ENCODE assay signal across 8 cellular contexts in genomic region chr3:50260027-50260941, GRCh38. TPM values are rescaled to one million over a fixed set of nuclear protein-coding genes. Genes with fewer than 3 reads are reported as not detected.
DNase-seq lines count a peak whose midpoint lies in the region; ATAC-seq and TF ChIP-seq lines count a peak whose summit lies in the region.

No MANE protein-coding gene starts in this region.

- H3K4me1 Mint-ChIP-seq in progenitor cell of endocrine pancreas (ENCODE audit: low read depth) = peaks cover 42% of the 10 kb centered on the region

- H3K36me3 Mint-ChIP-seq in progenitor cell of endocrine pancreas (ENCODE audit: insufficient read depth) = peaks cover 11% of the 10 kb centered on the region

- H3K9me3 Mint-ChIP-seq in progenitor cell of endocrine pancreas (ENCODE audit: low read depth) = no peaks in the 10 kb centered on the region

- H3F3A ChIP-seq in GM23248 (ENCODE audit: insufficient read depth) = peaks cover 6% of the 10 kb centered on the region; the same call in 1 of the 2 replicates

- H3K36me3 ChIP-seq in GM06990 (ENCODE audit: control insufficient read depth, insufficient read depth, low read length) = peaks cover 27% of the 10 kb centered on the region
- peaks cover 13% of the 10 kb centered on the region for H3K36me3 ChIP-seq in GM23248 (ENCODE audit: low read depth)
- peaks cover 0 to 34% of the 10 kb centered on the region in 2 donors for H3K36me3 ChIP-seq in adrenal gland (replicated peaks in 1 of 2)
- H3K36me3 ChIP-seq in heart right ventricle = peaks cover 6 to 45% (median 30%) of the 10 kb centered on the region in 9 donors
- peaks cover 40% of the 10 kb centered on the region for H3K36me3 ChIP-seq in upper lobe of right lung

- H3K4me3 Mint-ChIP-seq in progenitor cell of endocrine pancreas (ENCODE audit: low read depth) = peak overlapping the region; percentile 56

- WGBS in GM23248 (ENCODE audit: low coverage in 1 of 2, low lambda C conversion rate in 2 of 2, missing lambda C conversion rate in 2 of 2), 2 experiments = 4 to 5% methylated on average over 36 to 55 of the region's 70 CpGs
- 0 to 3% (median 3%) methylated on average over 5 to 70 of the region's 70 CpGs; no CpG with 5 or more reads in 1 of the 4 donors for WGBS in adrenal gland, 4 donors
- 1% methylated on average over 67 to 70 of the region's 70 CpGs for WGBS in heart right ventricle, 2 donors

- H4K20me1 ChIP-seq in GM23248 (ENCODE audit: insufficient read depth) = no peaks in the 10 kb centered on the region

- H3K9ac ChIP-seq in GM23248 = peak overlapping the region; percentile 84

- intact Hi-C loops in adrenal gland (cut with DNase I) (no loop called here), heart right ventricle (cut with DNase I) (loop anchor here in 2 of 10 donors (1.0 to 10.0 kb wide), 2 partner anchors 64 to 65 kb away; partner anchors contain the start of genes HYAL2 (in 1 of the 2) and TUSC2 (in 1 of the 2)), upper lobe of right lung (cut with DNase I) (no loop called here)

- ATAC-seq in heart right ventricle (peak; percentile 76 to 91 (median 84)), upper lobe of right lung (peak; percentile 85)

- H3K79me2 ChIP-seq in GM23248 (ENCODE audit: insufficient read depth) = peaks cover 22% of the 10 kb centered on the region

- H3K4me3 ChIP-seq in GM06990 (replicated peaks; ENCODE audit: low read depth, low read length) = peak overlapping the region; percentile 59
- peak overlapping the region; percentile 67 for H3K4me3 ChIP-seq in GM23248
- H3K4me3 ChIP-seq in adrenal gland = peak overlapping the region in 2 of 4 donors; percentile 24 to 37
- peak overlapping the region; percentile 38 to 80 (median 69) for H3K4me3 ChIP-seq in heart right ventricle
- peak overlapping the region; percentile 66 for H3K4me3 ChIP-seq in upper lobe of right lung

- TF ChIP-seq POLR2A in adrenal gland (IDR thresholded peaks at IDR 0.05) = peak; percentile 41 to 59

- in situ Hi-C loops in GM23248 (cut with MboI) = no loop called here

- H3K27me3 ChIP-seq in GM06990 (replicated peaks; ENCODE audit: control insufficient read depth, insufficient read depth, low read length) (no peaks in the 10 kb centered on the region), GM23248 (replicated peaks; ENCODE audit: insufficient read depth) (no peaks in the 10 kb centered on the region), adrenal gland (no peaks in the 10 kb centered on the region), heart right ventricle (no peaks in the 10 kb centered on the region), upper lobe of right lung (no peaks in the 10 kb centered on the region)

- H3K4me1 ChIP-seq in GM23248 (ENCODE audit: insufficient read depth) (peaks cover 18% of the 10 kb centered on the region), adrenal gland (replicated peaks in 1 of 2) (peaks cover 36 to 46% of the 10 kb centered on the region in 2 donors), heart right ventricle (peaks cover 38 to 82% (median 53%) of the 10 kb centered on the region in 9 donors), upper lobe of right lung (peaks cover 44% of the 10 kb centered on the region)

- no peaks in the 10 kb centered on the region for H3K9me3 ChIP-seq in GM23248 (ENCODE audit: low read depth)
- no peaks in the 10 kb centered on the region for H3K9me3 ChIP-seq in adrenal gland (replicated peaks in 1 of 3)
- peaks cover 0 to 7% (median 0%) of the 10 kb centered on the region in 11 donors for H3K9me3 ChIP-seq in heart right ventricle
- no peaks in the 10 kb centered on the region for H3K9me3 ChIP-seq in upper lobe of right lung

- peak; percentile 89 for DNase-seq in GM06990 (ENCODE audit: extremely low read depth, insufficient read length)
- DNase-seq in GM23248 = peak; percentile 95
- DNase-seq in M059J (ENCODE audit: low read depth) = peak; percentile 81
- DNase-seq in SW480 (ENCODE audit: low spot score) = peak; percentile 89
- DNase-seq in adrenal gland = peak; percentile 92 to 97 (median 95)
- peak; percentile 94 to 96 for DNase-seq in heart right ventricle
- peak; percentile 95 for DNase-seq in progenitor cell of endocrine pancreas (ENCODE audit: low spot score, unreplicated experiment)
- DNase-seq in upper lobe of right lung = peak; percentile 97

- H2AFZ ChIP-seq in GM23248 = peak overlapping the region; percentile 43; the same call in 1 of the 2 replicates

- H3K27ac ChIP-seq in GM23248 (peak overlapping the region; percentile 64), adrenal gland (peak overlapping the region; percentile 80 to 98 (median 96)), heart right ventricle (peak overlapping the region; percentile 94 to 100 (median 99)), upper lobe of right lung (peak overlapping the region; percentile 96)

- H3K9me2 ChIP-seq in GM23248 (ENCODE audit: insufficient read depth) = no peaks in the 10 kb centered on the region

- no peaks in the 10 kb centered on the region for H3K27me3 Mint-ChIP-seq in progenitor cell of endocrine pancreas

- H3K27ac Mint-ChIP-seq in progenitor cell of endocrine pancreas = peak overlapping the region; percentile 96

- peak overlapping the region; percentile 71 for H3K4me2 ChIP-seq in GM23248 (ENCODE audit: unreplicated experiment)

- TF ChIP-seq CTCF in GM06990 (IDR thresholded peaks at IDR 0.05; ENCODE audit: insufficient read depth, low read length, poor library complexity, severe bottlenecking) (peak; percentile 69), adrenal gland (IDR thresholded peaks at IDR 0.05) (peak; percentile 81 to 100 (median 93)), heart right ventricle (IDR thresholded peaks at IDR 0.05) (peak; percentile 96 to 99 (median 98)), progenitor cell of endocrine pancreas (IDR thresholded peaks at IDR 0.05; ENCODE audit: unreplicated experiment) (peak; percentile 99), upper lobe of right lung (IDR thresholded peaks at IDR 0.05) (peak; percentile 95)

RNA-seq across cellular contexts. Expression of gene SEMA3B, which starts 8.7 kb away (rescaled TPM):
- 8.8 and 13.3 TPM in 2 replicates for total RNA-seq in GM23248 (2014; rRNA removed; shearing (Covaris generic))
- polyA plus RNA-seq in GM23248 (2016; fragmentation: Nextera tagmentation; extraction: Ambion mirVana) (7.6 and 8.4 TPM in 2 replicates), adrenal gland (100 to 1,000 TPM; 159 to 496 (median 451) TPM), heart right ventricle (10 to 100 TPM; 21.2 to 46.7 TPM)
- total RNA-seq in M059J (2014; rRNA removed; shearing (Covaris generic)) = 12.0 and 22.5 TPM in 2 replicates
- total RNA-seq in adrenal gland (100 to 1,000 TPM in 7 of 8 donors, 10 to 100 TPM in 1; 81.7 to 468 (median 224) TPM), heart right ventricle (10 to 100 TPM; 14.9 to 28.8 (median 21.9) TPM), progenitor cell of endocrine pancreas (24.6 and 27.6 TPM in 2 replicates), upper lobe of right lung (120 TPM)

RNA-seq across cellular contexts. Expression of gene LSMEM2, which starts 18.6 kb away (rescaled TPM):
- total RNA-seq in GM23248 (2014; rRNA removed; shearing (Covaris generic)) = not detected in 2 replicates
- not detected in 2 replicates for polyA plus RNA-seq in GM23248 (2016; fragmentation: Nextera tagmentation; extraction: Ambion mirVana)
- total RNA-seq in M059J (2014; rRNA removed; shearing (Covaris generic)) = not detected in 2 replicates
- under 1 TPM in 3 of 8 donors, not detected in 5; 0.36 to 0.76 (median 0.60) TPM for total RNA-seq in adrenal gland
- under 1 TPM; 0.09 to 0.64 (median 0.47) TPM for polyA plus RNA-seq in adrenal gland
- 10 to 100 TPM; 13.2 to 45.2 (median 33.2) TPM for total RNA-seq in heart right ventricle
- polyA plus RNA-seq in heart right ventricle = 10 to 100 TPM in 1 of 2 donors, 1 to 10 TPM in 1; 1.9 to 26.3 TPM
- total RNA-seq in progenitor cell of endocrine pancreas = not detected in 2 replicates
- total RNA-seq in upper lobe of right lung = not detected

RNA-seq across cellular contexts. Expression of gene GNAI2, which starts 24.3 kb away (rescaled TPM):
- 393 and 427 TPM in 2 replicates for total RNA-seq in GM23248 (2014; rRNA removed; shearing (Covaris generic))
- polyA plus RNA-seq in GM23248 (2016; fragmentation: Nextera tagmentation; extraction: Ambion mirVana) (424 and 426 TPM in 2 replicates), adrenal gland (100 to 1,000 TPM; 133 to 163 (median 157) TPM), heart right ventricle (100 to 1,000 TPM; 107 to 171 TPM)
- 232 and 259 TPM in 2 replicates for total RNA-seq in M059J (2014; rRNA removed; shearing (Covaris generic))
- total RNA-seq in adrenal gland (100 to 1,000 TPM; 109 to 275 (median 206) TPM), heart right ventricle (100 to 1,000 TPM; 112 to 270 (median 146) TPM), progenitor cell of endocrine pancreas (158 and 171 TPM in 2 replicates), upper lobe of right lung (321 TPM)

RNA-seq across cellular contexts. Expression of gene IFRD2, which starts 31.9 kb away (rescaled TPM):
- total RNA-seq in GM23248 (2014; rRNA removed; shearing (Covaris generic)) = 86.6 and 90.2 TPM in 2 replicates
- polyA plus RNA-seq in GM23248 (2016; fragmentation: Nextera tagmentation; extraction: Ambion mirVana) (85.4 and 90.6 TPM in 2 replicates), adrenal gland (100 to 1,000 TPM in 2 of 3 donors, 10 to 100 TPM in 1; 55.9 to 182 (median 144) TPM), heart right ventricle (100 to 1,000 TPM in 1 of 2 donors, 10 to 100 TPM in 1; 88.1 to 123 TPM)
- total RNA-seq in M059J (2014; rRNA removed; shearing (Covaris generic)) = 49.3 and 50.4 TPM in 2 replicates
- total RNA-seq in adrenal gland (10 to 100 TPM; 44.9 to 96.3 (median 55.2) TPM), heart right ventricle (10 to 100 TPM; 45.3 to 96.2 (median 54.1) TPM), progenitor cell of endocrine pancreas (49.0 and 58.7 TPM in 2 replicates), upper lobe of right lung (77.0 TPM)

RNA-seq across cellular contexts. Expression of gene HYAL3, which starts 38.9 kb away (rescaled TPM):
- 3.0 and 9.6 TPM in 2 replicates for total RNA-seq in GM23248 (2014; rRNA removed; shearing (Covaris generic))
- 5.7 and 7.6 TPM in 2 replicates for polyA plus RNA-seq in GM23248 (2016; fragmentation: Nextera tagmentation; extraction: Ambion mirVana)
- 1.6 and 3.0 TPM in 2 replicates for total RNA-seq in M059J (2014; rRNA removed; shearing (Covaris generic))
- total RNA-seq in adrenal gland = 1 to 10 TPM; 1.7 to 5.4 (median 3.4) TPM
- 1 to 10 TPM; 2.5 to 6.8 (median 3.2) TPM for polyA plus RNA-seq in adrenal gland
- 1 to 10 TPM in 8 of 10 donors, under 1 TPM in 2; 0.80 to 3.0 (median 1.9) TPM for total RNA-seq in heart right ventricle
- 1 to 10 TPM; 2.0 to 2.8 TPM for polyA plus RNA-seq in heart right ventricle
- 3.2 and 3.6 TPM in 2 replicates for total RNA-seq in progenitor cell of endocrine pancreas
- total RNA-seq in upper lobe of right lung = 2.8 TPM

Comparison
In these comparisons a context has a peak if more than half of its experiments do, and no peak if none do; other contexts are left out.
1. RNA of gene LSMEM2, which starts 18.6 kb away (total RNA-seq): 13.2 to 45.2 TPM in heart right ventricle; not detected in progenitor cell of endocrine pancreas, 0.36 to 0.76 TPM in adrenal gland, not detected in upper lobe of right lung (single experiment), not detected in M059J and not detected in GM23248; every median in the first group is over 4 times any median in the second.
2. Peak in every context shown above with its lines, with median percentiles within 50 percentile points of each other: DNase-seq, CTCF ChIP-seq and H3K27ac ChIP-seq.